Comparison of ENCODE assay signal across 9 cellular contexts in genomic region chr11:93541884-93542752, GRCh38. TPM values are rescaled to one million over a fixed set of nuclear protein-coding genes. Genes with fewer than 3 reads are reported as not detected.
A peak's percentile ranks its signal among the peaks of the same experiment; 100 is the strongest.
DNase-seq lines count a peak whose midpoint lies in the region; ATAC-seq and TF ChIP-seq lines count a peak whose summit lies in the region.
"Had no signal": no experiment of that assay in that cellular context is flagged by ENCODE, and none has a peak within 500 bp of the region (broad histone marks: within the 10 kb centered on the region; RNA-seq: fewer than 3 reads in every experiment).

No MANE protein-coding gene starts in this region.

- POLR2A ChIA-PET in RWPE1 (lab: Yijun Ruan, JAX; ENCODE audit: low non-redundant PET): interaction anchor here (0.6 kb wide), 1 partner anchor 26 kb away, joined by 3 read pairs; no protein-coding TSS in a partner anchor

- peak overlapping the region; percentile 70 for H3K9ac ChIP-seq in DND-41 (ENCODE audit: low read depth, low read length)
- H3K9ac ChIP-seq in SK-N-MC (ENCODE audit: insufficient read length): peak overlapping the region; percentile 70

- H3K36me3 ChIP-seq in DND-41 (ENCODE audit: insufficient read depth, low read length) (no peaks in the 10 kb centered on the region), SK-N-MC (ENCODE audit: insufficient read depth, low read length) (no peaks in the 10 kb centered on the region), ascending aorta (no peaks in the 10 kb centered on the region)

- H3K9me3 ChIP-seq in DND-41 (ENCODE audit: insufficient read depth, low read length, severe bottlenecking) (no peaks in the 10 kb centered on the region), SK-N-MC (ENCODE audit: low read depth, low read length) (no peaks in the 10 kb centered on the region), ascending aorta (no peaks in the 10 kb centered on the region)

- H3K4me3 ChIP-seq in DND-41 (ENCODE audit: low read depth in 1 of 2, low read length in 2 of 2) (peak overlapping the region; percentile 56 to 69; a peak in 3 of 4 replicates), SK-N-MC (peak overlapping the region; percentile 91), ascending aorta (peak overlapping the region; percentile 94 to 96), retinal pigment epithelial cell (ENCODE audit: low read length) (peak overlapping the region; percentile 60)

- TF ChIP-seq CTCF in DND-41 (IDR thresholded peaks at IDR 0.05; ENCODE audit: borderline replicate concordance, extremely low read depth, low read length, poor library complexity, severe bottlenecking) (no peak), ascending aorta (IDR thresholded peaks at IDR 0.05) (no peak), retinal pigment epithelial cell (conservative IDR thresholded peaks at IDR 0.05; ENCODE audit: low read depth, low read length) (no peak), RWPE1 (conservative IDR thresholded peaks at IDR 0.05; ENCODE audit: low read depth) (no peak)

- peak; percentile 79 for ATAC-seq in DND-41 (ENCODE audit: insufficient read depth, low read depth)
- ATAC-seq in GM21367 (IDR thresholded peaks at IDR 0.05; ENCODE audit: unreplicated experiment): peak; percentile 55

- peak overlapping the region; percentile 69 for H2AFZ ChIP-seq in DND-41 (ENCODE audit: low read depth, low read length)

- intact Hi-C loops in ascending aorta (cut with DNase I): loop anchor here (2.0 to 10.0 kb wide), 5 partner anchors 25 to 345 kb away; partner anchors contain the start of genes C11orf54, CEP295, MED17 and SLC36A4

- peaks cover 17% of the 10 kb centered on the region; the same call in 1 of the 2 replicates for H4K20me1 ChIP-seq in DND-41 (ENCODE audit: insufficient read depth, low read length)

- peak overlapping the region; percentile 59 for H3K27ac ChIP-seq in DND-41 (ENCODE audit: low read length)
- no peak overlapping the region for H3K27ac ChIP-seq in SK-N-MC
- peak overlapping the region; percentile 95 to 97 for H3K27ac ChIP-seq in ascending aorta
- no peak overlapping the region for H3K27ac ChIP-seq in RWPE1
- H3K27ac ChIP-seq: epithelial cell of prostate had no signal

- no peaks in the 10 kb centered on the region for H3K27me3 ChIP-seq in DND-41 (ENCODE audit: insufficient read depth, low read length, poor library complexity)
- no peaks in the 10 kb centered on the region for H3K27me3 ChIP-seq in ascending aorta

- CTCF ChIA-PET in RWPE1 (lab: Yijun Ruan, JAX): interaction anchor here (0.7 to 1.6 kb wide), 4 partner anchors 9 to 308 kb away, joined by 3 to 4 read pairs (median 4); no protein-coding TSS in a partner anchor

- H3K4me1 ChIP-seq in DND-41 (ENCODE audit: insufficient read depth, low read length) (peaks cover 25% of the 10 kb centered on the region), ascending aorta (peaks cover 7 to 24% of the 10 kb centered on the region in 2 donors)

- H3K79me2 ChIP-seq in DND-41 (ENCODE audit: insufficient read depth, low read length): peaks cover 13% of the 10 kb centered on the region; the same call in 1 of the 2 replicates

- peak; percentile 73 for DNase-seq in DND-41
- peak; percentile 31 for DNase-seq in HK-2 (ENCODE audit: unreplicated experiment)
- no peak for DNase-seq in SK-N-MC (ENCODE audit: low read depth, low spot score)
- DNase-seq in ascending aorta (ENCODE audit: low spot score in 2 of 2): peak in 1 of 2 donors; percentile 74
- peak; percentile 50 for DNase-seq in iPS DF 19.7 (ENCODE audit: low read depth, low spot score)
- no peak for DNase-seq in retinal pigment epithelial cell (ENCODE audit: low read depth)
- DNase-seq in RWPE1 (ENCODE audit: low spot score): no peak

- H3K4me2 ChIP-seq in DND-41 (ENCODE audit: insufficient read depth, low read length): peak overlapping the region; percentile 71

RNA-seq across cellular contexts. Expression of gene SMCO4, which starts 1.1 kb away (rescaled TPM):
- total RNA-seq in ascending aorta: 89.2 TPM

Comparison
In these comparisons a context has a peak if more than half of its experiments do, and no peak if none do; other contexts are left out.
1. DNase-seq: peak in DND-41 (single experiment), HK-2 (single experiment) and iPS DF 19.7 (single experiment); none in SK-N-MC (single experiment), retinal pigment epithelial cell (single experiment) and RWPE1 (single experiment).
2. H3K27ac ChIP-seq: peak in DND-41 (single experiment) and ascending aorta (2 of 2); none in SK-N-MC (single experiment) and RWPE1 (single experiment).
3. Peak in every context shown above with its lines, with median percentiles within 50 percentile points of each other: H3K4me3 ChIP-seq.